In genomic region chr3:30370681-30371271, GRCh38 we compare ENCODE assay signal across 1 cellular context.
TF ChIP-seq lines count a peak whose summit lies in the region.

No MANE protein-coding gene starts in this region.

TF ChIP-seq in HepG2, 621 proteins besides CTCF, POLR2A, EP300 and RAD21 (continued from another document):
- 0 out of 2 replicates have a peak, but pooled peaks have one; percentile 7 for TF ChIP-seq ARID5B (CRISPR knock-in tag; IDR thresholded peaks at IDR 0.05)
- TF ChIP-seq NCOA2 (CRISPR knock-in tag; IDR thresholded peaks at IDR 0.05), result 0 out of 2 replicates have a peak, but pooled peaks have one; percentile 19
- no peak for TF ChIP-seq SNAI1 (CRISPR knock-in tag; IDR thresholded peaks at IDR 0.05; ENCODE audit: borderline replicate concordance)
- TF ChIP-seq SMC3 (IDR thresholded peaks at IDR 0.05; ENCODE audit: low read length), result no peak
- TF ChIP-seq MED13 (CRISPR knock-in tag; IDR thresholded peaks at IDR 0.05), result no peak
- 0 out of 2 replicates have a peak, but pooled peaks have one; percentile 13 for TF ChIP-seq THAP11 (CRISPR knock-in tag; IDR thresholded peaks at IDR 0.05)
